23 cellular contexts compared by ENCODE assay signal in the genomic region with DNA sequence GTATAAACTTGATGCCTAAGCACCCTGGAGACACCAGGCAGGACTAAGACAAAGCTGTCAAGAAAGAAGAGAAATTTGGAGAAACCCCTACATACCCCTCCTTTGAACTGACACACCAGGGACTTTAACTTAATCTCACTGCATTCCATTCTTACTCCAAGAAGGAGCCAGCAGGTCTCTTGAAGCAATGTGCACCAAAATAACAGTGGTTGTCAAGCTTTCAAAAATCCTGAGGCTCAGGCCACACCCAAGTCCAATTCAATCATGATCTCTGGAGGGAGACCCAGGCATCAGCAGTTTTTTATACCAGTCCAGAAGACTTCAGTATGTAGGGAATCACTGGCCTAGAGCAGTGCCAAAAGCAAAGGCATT.
"Had no signal": no experiment of that assay in that cellular context is flagged by ENCODE, and none has a peak within 500 bp of the region (broad histone marks: within the 10 kb centered on the region; RNA-seq: fewer than 3 reads in every experiment).

No MANE protein-coding gene starts in this region.

- H3K9me3 Mint-ChIP-seq: activated CD4-positive, alpha-beta T cell treated with anti-CD3 and anti-CD28 coated beads, Interleukin-2, amount 10 ng/mL, durations not matched to agents 7 days and 5 days; activated naive CD4-positive, alpha-beta T cell treated with anti-CD3 and anti-CD28 coated beads, Interleukin-2, amount 50 U/mL, for 72 hours; activated T-cell treated with anti-CD3 and anti-CD28 coated beads, Interleukin-2, amount 50 U/mL, for 72 hours; central memory CD8-positive, alpha-beta T cell; memory B cell; nephron; stimulated activated naive CD8-positive, alpha-beta T cell treated with anti-CD3 and anti-CD28 coated beads, Interleukin-15, amount 100 ng/mL, for 72 hours had no signal

- H3K9me3 ChIP-seq: body of pancreas, prostate gland, thoracic aorta had no signal

- H3K27ac ChIP-seq: body of pancreas, coronary artery, prostate gland, thoracic aorta had no signal

- ATAC-seq: activated naive CD4-positive, alpha-beta T cell treated with anti-CD3 and anti-CD28 coated beads, Interleukin-2, amount 50 U/mL, for 72 hours; activated T-cell treated with anti-CD3 and anti-CD28 coated beads, Interleukin-2, amount 50 U/mL, for 72 hours; body of pancreas; sciatic nerve; stimulated activated naive CD8-positive, alpha-beta T cell treated with anti-CD3 and anti-CD28 coated beads, Interleukin-15, amount 100 ng/mL, for 72 hours had no signal

- H3K27me3 Mint-ChIP-seq: activated CD4-positive, alpha-beta T cell treated with anti-CD3 and anti-CD28 coated beads, Interleukin-2, amount 10 ng/mL, durations not matched to agents 7 days and 5 days; central memory CD8-positive, alpha-beta T cell; memory B cell; stimulated activated naive CD8-positive, alpha-beta T cell treated with anti-CD3 and anti-CD28 coated beads, Interleukin-15, amount 100 ng/mL, for 72 hours had no signal

- DNase-seq: activated CD4-positive, alpha-beta T cell treated with anti-CD3 and anti-CD28 coated beads, Interleukin-2, amount 10 ng/mL, durations not matched to agents 7 days and 5 days; activated CD4-positive, CD25-positive, alpha-beta regulatory T cell; activated CD8-positive, alpha-beta memory T cell treated with anti-CD3 and anti-CD28 coated beads, Interleukin-2, amount 50 U/mL, for 48 hours; activated gamma-delta T cell; activated T-cell treated with anti-CD3 and anti-CD28 coated beads, Interleukin-2, amount 50 U/mL, for 72 hours; amniotic stem cell; body of pancreas; effector CD4-positive, alpha-beta T cell; occipital lobe; stimulated activated CD4-positive, alpha-beta T cell treated with anti-CD3 and anti-CD28 coated beads, Interleukin-1b, Interleukin-23, amount 100 ng/mL, for 48 hours; stimulated activated naive CD8-positive, alpha-beta T cell treated with anti-CD3 and anti-CD28 coated beads, Interleukin-15, amount 100 ng/mL, for 72 hours had no signal

- FAIRE-seq: endothelial cell of umbilical vein, frontal cortex, islet of Langerhans, urothelium cell line had no signal

- H3K27ac Mint-ChIP-seq: activated CD4-positive, alpha-beta T cell treated with anti-CD3 and anti-CD28 coated beads, Interleukin-2, amount 10 ng/mL, durations not matched to agents 7 days and 5 days; activated naive CD4-positive, alpha-beta T cell treated with anti-CD3 and anti-CD28 coated beads, Interleukin-2, amount 50 U/mL, for 72 hours; activated T-cell treated with anti-CD3 and anti-CD28 coated beads, Interleukin-2, amount 50 U/mL, for 72 hours; memory B cell; nephron; stimulated activated naive CD8-positive, alpha-beta T cell treated with anti-CD3 and anti-CD28 coated beads, Interleukin-15, amount 100 ng/mL, for 72 hours had no signal

- H3K4me3 Mint-ChIP-seq: activated CD4-positive, alpha-beta T cell treated with anti-CD3 and anti-CD28 coated beads, Interleukin-2, amount 10 ng/mL, durations not matched to agents 7 days and 5 days; activated T-cell treated with anti-CD3 and anti-CD28 coated beads, Interleukin-2, amount 50 U/mL, for 72 hours; central memory CD8-positive, alpha-beta T cell; memory B cell; nephron; stimulated activated naive CD8-positive, alpha-beta T cell treated with anti-CD3 and anti-CD28 coated beads, Interleukin-15, amount 100 ng/mL, for 72 hours had no signal

- H3K4me3 ChIP-seq: body of pancreas, coronary artery, prostate gland, thoracic aorta had no signal

- H3K27me3 ChIP-seq: body of pancreas had no signal

- H3K36me3 ChIP-seq: prostate gland, thoracic aorta had no signal
